Comparison of ENCODE assay signal across 9 cellular contexts in the genomic region with DNA sequence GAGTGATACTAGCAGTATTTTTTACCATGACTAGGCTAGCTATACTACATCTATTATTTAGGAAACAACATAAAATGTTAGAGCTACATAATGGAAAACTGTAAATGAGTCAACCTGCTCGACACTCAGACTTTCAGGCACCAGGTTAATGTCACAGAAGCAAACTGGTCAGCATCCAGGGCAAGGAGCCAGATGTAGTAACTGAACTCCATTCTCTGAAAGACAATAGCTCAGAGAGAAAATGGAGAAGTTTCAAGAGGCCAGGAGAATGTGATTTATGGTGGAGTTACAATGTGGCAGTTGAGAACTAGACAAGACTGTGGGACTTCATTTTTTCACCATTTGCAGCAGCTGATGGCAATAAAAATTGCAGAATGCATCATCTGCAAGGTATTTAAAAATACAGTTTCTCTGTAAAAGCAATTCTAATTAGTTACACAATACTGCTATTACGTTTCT.
DNase-seq lines count a peak whose midpoint lies in the region; ATAC-seq and TF ChIP-seq lines count a peak whose summit lies in the region.
"Had no signal": no experiment of that assay in that cellular context is flagged by ENCODE, and none has a peak within 500 bp of the region (broad histone marks: within the 10 kb centered on the region; RNA-seq: fewer than 3 reads in every experiment).

No MANE protein-coding gene starts in this region.

- H3K27ac ChIP-seq in tibial artery: no peak overlapping the region

- H3K27me3 ChIP-seq in MG63 (no peaks in the 10 kb centered on the region), tibial artery (no peaks in the 10 kb centered on the region)

- no peaks in the 10 kb centered on the region for H3K9me3 ChIP-seq in MG63
- peaks cover 0 to 9% (median 5%) of the 10 kb centered on the region in 3 donors for H3K9me3 ChIP-seq in tibial artery

- H3K36me3 ChIP-seq in MG63 (no peaks in the 10 kb centered on the region), tibial artery (no peaks in the 10 kb centered on the region)

- DNase-seq in EL (peak; percentile 69), MG63 (peak; percentile 10), SK-N-DZ (ENCODE audit: low spot score) (peak; percentile 16), kidney glomerular epithelial cell (lab: John Stamatoyannopoulos, UW) (peak; percentile 79), tibial artery (no peak)
- DNase-seq: stimulated activated CD4-positive, alpha-beta T cell treated with anti-CD3 and anti-CD28 coated beads, Interleukin-2, amount 100 ng/mL, for 48 hours had no signal

- ATAC-seq in GM18861 (IDR thresholded peaks at IDR 0.05; ENCODE audit: unreplicated experiment) (no peak), GM19395 (IDR thresholded peaks at IDR 0.05; ENCODE audit: unreplicated experiment) (no peak), HG03095 (IDR thresholded peaks at IDR 0.05; ENCODE audit: unreplicated experiment) (no peak)

- no peak for TF ChIP-seq CTCF in tibial artery (IDR thresholded peaks at IDR 0.05)

- H3K4me3 ChIP-seq in MG63 (no peak overlapping the region), tibial artery (no peak overlapping the region)

- intact Hi-C loops in tibial artery (cut with DNase I; ENCODE audit: low total_unique reads): no loop called here

- H3K4me1 ChIP-seq in tibial artery: no peaks in the 10 kb centered on the region

Comparison
In these comparisons a context has a peak if more than half of its experiments do, and no peak if none do; other contexts are left out.
1. DNase-seq: peak in EL (single experiment), MG63 (single experiment), SK-N-DZ (single experiment) and kidney glomerular epithelial cell (single experiment); none in tibial artery (0 of 2).